In genomic region chr7:87219545-87220025, GRCh38 we compare ENCODE assay signal across 8 cellular contexts. TPM values are rescaled to one million over a fixed set of nuclear protein-coding genes. Genes with fewer than 3 reads are reported as not detected.
DNase-seq lines count a peak whose midpoint lies in the region; ATAC-seq and TF ChIP-seq lines count a peak whose summit lies in the region.

Gene TMEM243 (minus strand): TSS chr7:87219732. CDS start chr7:87219503, 229 bp downstream.

- ATAC-seq in HG02943 (IDR thresholded peaks at IDR 0.05; ENCODE audit: low read depth, unreplicated experiment), result peak; percentile 52

- H3K4me3 ChIP-seq in liver (ENCODE audit: low read depth in 1 of 3, low read length in 3 of 3), result peak within 1 kb of the TSS; percentile 76 to 81 (median 79)

- under 1% methylated on average over 41 of the region's 41 CpGs for WGBS in liver

- DNase-seq in NCI-H748 (lab: John Stamatoyannopoulos, UW; ENCODE audit: unreplicated experiment), result peak; percentile 77
- DNase-seq in NCI-H748 treated with DMSO at 0.1 percent for 48 hours (lab: John Stamatoyannopoulos, UW), result no peak
- peak; percentile 61 for DNase-seq in NCI-H226
- DNase-seq in activated CD4-positive, alpha-beta T cell treated with anti-CD3 and anti-CD28 coated beads, Interleukin-2, amount 10 ng/mL, durations not matched to agents 24 days and 14 days, result peak; percentile 95
- peak; percentile 59 for DNase-seq in dedifferentiated amniotic fluid mesenchymal stem cell (ENCODE audit: extremely low spot score)
- DNase-seq in stimulated activated CD4-positive, alpha-beta T cell treated with anti-CD3 and anti-CD28 coated beads, Interleukin-4, amount 100 ng/mL, for 4 hours, result peak; percentile 72 to 88

- peak within 1 kb of the TSS; percentile 99 for H3K4me3 Mint-ChIP-seq in activated CD4-positive, alpha-beta T cell treated with anti-CD3 and anti-CD28 coated beads, Interleukin-2, amount 10 ng/mL, durations not matched to agents 24 days and 14 days

- peaks cover 33% of the 10 kb centered on the region for H3K4me1 Mint-ChIP-seq in activated CD4-positive, alpha-beta T cell treated with anti-CD3 and anti-CD28 coated beads, Interleukin-2, amount 10 ng/mL, durations not matched to agents 24 days and 14 days

- peaks cover 0 to 5% (median 1%) of the 10 kb centered on the region in 4 donors for H3K27me3 ChIP-seq in liver (ENCODE audit: control insufficient read depth in 4 of 4, insufficient read depth in 4 of 4, low read length in 3 of 4)

- peak within 1 kb of the TSS in 1 of 2 donors; percentile 77 for H3K9ac ChIP-seq in liver (ENCODE audit: low read depth in 1 of 2, low read length in 2 of 2)

- H3K27ac ChIP-seq in liver (ENCODE audit: low read depth in 1 of 2, low read length in 2 of 2), result peak within 1 kb of the TSS; percentile 82 to 88

- H3K27ac Mint-ChIP-seq in activated CD4-positive, alpha-beta T cell treated with anti-CD3 and anti-CD28 coated beads, Interleukin-2, amount 10 ng/mL, durations not matched to agents 24 days and 14 days, result peak within 1 kb of the TSS; percentile 99

- H3K4me1 ChIP-seq in liver (ENCODE audit: control insufficient read depth in 4 of 4, insufficient read depth in 4 of 4, low read length in 3 of 4), result peaks cover 2 to 18% (median 10%) of the 10 kb centered on the region in 4 donors

- no peaks in the 10 kb centered on the region for H3K36me3 ChIP-seq in liver (ENCODE audit: control insufficient read depth in 4 of 4, insufficient read depth in 3 of 4, low read depth in 1 of 4, low read length in 3 of 4)

- TF ChIP-seq RAD21 in liver (IDR thresholded peaks at IDR 0.05), result no peak

- H3K9me3 Mint-ChIP-seq in activated CD4-positive, alpha-beta T cell treated with anti-CD3 and anti-CD28 coated beads, Interleukin-2, amount 10 ng/mL, durations not matched to agents 24 days and 14 days, result no peaks in the 10 kb centered on the region

- peaks cover 11% of the 10 kb centered on the region for H3K27me3 Mint-ChIP-seq in activated CD4-positive, alpha-beta T cell treated with anti-CD3 and anti-CD28 coated beads, Interleukin-2, amount 10 ng/mL, durations not matched to agents 24 days and 14 days

- intact Hi-C loops in activated CD4-positive, alpha-beta T cell treated with anti-CD3 and anti-CD28 coated beads, Interleukin-2, amount 10 ng/mL, durations not matched to agents 24 days and 14 days (cut with micrococcal nuclease), result loop anchor here (1.0 to 10.0 kb wide), 8 partner anchors 17 to 1747 kb away; partner anchors contain the start of genes CROT, DBF4, DMTF1 and RUNDC3B

- H3K9me3 ChIP-seq in liver (ENCODE audit: control insufficient read depth in 4 of 4, low read length in 3 of 4), result no peaks in the 10 kb centered on the region

- peaks cover 18% of the 10 kb centered on the region for H3K36me3 Mint-ChIP-seq in activated CD4-positive, alpha-beta T cell treated with anti-CD3 and anti-CD28 coated beads, Interleukin-2, amount 10 ng/mL, durations not matched to agents 24 days and 14 days (ENCODE audit: low read depth)

- no peak for TF ChIP-seq CTCF in liver (IDR thresholded peaks at IDR 0.05; ENCODE audit: low read depth, low read length, missing input control)

TF ChIP-seq in liver, 16 proteins besides CTCF, POLR2A, EP300 and RAD21:
- TF ChIP-seq EGR1 (IDR thresholded peaks at IDR 0.05; ENCODE audit: low read depth in 2 of 2), result no peak
- TF ChIP-seq RXRA (IDR thresholded peaks at IDR 0.05), result no peak
- TF ChIP-seq HNF4G (IDR thresholded peaks at IDR 0.05), result no peak
- no peak for TF ChIP-seq FOXA2 (IDR thresholded peaks at IDR 0.05)
- TF ChIP-seq ZBTB33 (IDR thresholded peaks at IDR 0.05), result no peak
- no peak for TF ChIP-seq HNF4A (conservative IDR thresholded peaks at IDR 0.05)
- no peak for TF ChIP-seq SP1 (IDR thresholded peaks at IDR 0.05)
- no peak for TF ChIP-seq MAX (IDR thresholded peaks at IDR 0.05)
- TF ChIP-seq ATF3 (IDR thresholded peaks at IDR 0.05), result no peak
- TF ChIP-seq REST (IDR thresholded peaks at IDR 0.05), result peak; percentile 17
- TF ChIP-seq JUND (IDR thresholded peaks at IDR 0.05), result no peak
- no peak for TF ChIP-seq NR2F2 (IDR thresholded peaks at IDR 0.05)
- peak; percentile 3 for TF ChIP-seq TAF1 (conservative IDR thresholded peaks at IDR 0.05)
- no peak for TF ChIP-seq FOXA1 (IDR thresholded peaks at IDR 0.05)
- TF ChIP-seq YY1 (IDR thresholded peaks at IDR 0.05), result peak; percentile 5

RNA-seq across cellular contexts. Expression of gene TMEM243, which starts in this region (rescaled TPM):
- 46.1 and 48.0 TPM in 2 replicates for total RNA-seq in activated CD4-positive, alpha-beta T cell treated with anti-CD3 and anti-CD28 coated beads, Interleukin-2, amount 10 ng/mL, durations not matched to agents 24 days and 14 days
- total RNA-seq in liver, result 1 to 10 TPM; 4.8 to 5.8 TPM
- 1 to 10 TPM; 5.3 to 8.0 TPM for polyA plus RNA-seq in liver
